Comparison of ENCODE assay signal across 16 cellular contexts in genomic region chr14:82725188-82725587, GRCh38.
DNase-seq lines count a peak whose midpoint lies in the region; ATAC-seq and TF ChIP-seq lines count a peak whose summit lies in the region.
"Had no signal": no experiment of that assay in that cellular context is flagged by ENCODE, and none has a peak within 500 bp of the region (broad histone marks: within the 10 kb centered on the region; RNA-seq: fewer than 3 reads in every experiment).

No MANE protein-coding gene starts in this region.

- H3K27ac ChIP-seq in RWPE2 (ENCODE audit: poor library complexity, severe bottlenecking): no peak overlapping the region
- H3K27ac ChIP-seq in rectal smooth muscle tissue (ENCODE audit: low read depth, low read length): peak overlapping the region; percentile 32
- no peak overlapping the region for H3K27ac ChIP-seq in coronary artery
- H3K27ac ChIP-seq: A549 had no signal

- H3K9me3 ChIP-seq in RWPE2 (ENCODE audit: severe bottlenecking): peaks cover 3% of the 10 kb centered on the region
- H3K9me3 ChIP-seq: A549 had no signal

- no peak overlapping the region for H3K4me3 ChIP-seq in RWPE2 (ENCODE audit: severe bottlenecking)
- H3K4me3 ChIP-seq in fibroblast of mammary gland (ENCODE audit: control insufficient read depth, low read depth, low read length): no peak overlapping the region
- H3K4me3 ChIP-seq in rectal smooth muscle tissue (ENCODE audit: low read length): no peak overlapping the region
- H3K4me3 ChIP-seq in coronary artery: no peak overlapping the region
- H3K4me3 ChIP-seq: A549 had no signal

- H3K9ac ChIP-seq in rectal smooth muscle tissue (ENCODE audit: low read length): no peak overlapping the region

- TF ChIP-seq CTCF in RWPE2 (IDR thresholded peaks at IDR 0.05; ENCODE audit: poor library complexity, severe bottlenecking) (no peak), fibroblast of mammary gland (conservative IDR thresholded peaks at IDR 0.05; ENCODE audit: control insufficient read depth, insufficient read depth, low read depth, low read length) (no peak), coronary artery (IDR thresholded peaks at IDR 0.05) (no peak)

- H3K36me3 ChIP-seq in RWPE2 (ENCODE audit: low read depth): no peaks in the 10 kb centered on the region
- no peaks in the 10 kb centered on the region for H3K36me3 ChIP-seq in rectal smooth muscle tissue (ENCODE audit: control insufficient read depth, insufficient read depth, low read length)

- DNase-seq in AG08395 (ENCODE audit: low spot score) (peak; percentile 3), RWPE2 (ENCODE audit: low spot score) (no peak), fibroblast of mammary gland (ENCODE audit: low read depth) (peak; percentile 70), coronary artery (ENCODE audit: low spot score) (no peak), RKO (ENCODE audit: low spot score) (no peak), HUDEP-2 (lab: John Stamatoyannopoulos, UW; ENCODE audit: unreplicated experiment in 76 of 76) (no peak)
- DNase-seq: CD4-positive, CD25-positive, alpha-beta regulatory T cell; DMS79 treated with DMSO at 0.1 percent for 48 hours; KG1; NCI-H1092; NCI-H1694 treated with DMSO at 0.1 percent for 48 hours; NCI-H69; PC-3 had no signal

- peak; percentile 59; the same call in 1 of the 3 replicates for ATAC-seq in RWPE2 (ENCODE audit: low read depth)
- ATAC-seq in SK-N-SH treated with all-trans-retinoic acid at 6 μM for 48 hours: no peak
- ATAC-seq: A549, PC-3 had no signal

- H3K4me1 ChIP-seq in RWPE2 (ENCODE audit: insufficient read depth, poor library complexity, severe bottlenecking): peaks cover 2% of the 10 kb centered on the region
- peaks cover 4% of the 10 kb centered on the region for H3K4me1 ChIP-seq in rectal smooth muscle tissue (ENCODE audit: control insufficient read depth, insufficient read depth, low read length)
- H3K4me1 ChIP-seq: A549 had no signal

- H3K27me3 ChIP-seq in RWPE2 (ENCODE audit: insufficient read depth, poor library complexity, severe bottlenecking) (no peaks in the 10 kb centered on the region), rectal smooth muscle tissue (ENCODE audit: control insufficient read depth, insufficient read depth, low read length) (no peaks in the 10 kb centered on the region)

TF ChIP-seq in SK-N-SH treated with all-trans-retinoic acid at 6 μM for 48 hours, 23 proteins besides CTCF, POLR2A, EP300 and RAD21:
- no peak for TF ChIP-seq CSRNP3 (CRISPR knock-in tag; IDR thresholded peaks at IDR 0.05)
- no peak for TF ChIP-seq ZNF8 (CRISPR knock-in tag; IDR thresholded peaks at IDR 0.05)
- no peak for TF ChIP-seq ZC3H10 (CRISPR knock-in tag; IDR thresholded peaks at IDR 0.05)
- no peak for TF ChIP-seq POU6F1 (CRISPR knock-in tag; IDR thresholded peaks at IDR 0.05; ENCODE audit: borderline replicate concordance, low read depth)
- no peak for TF ChIP-seq ARNTL (CRISPR knock-in tag; IDR thresholded peaks at IDR 0.05; ENCODE audit: borderline replicate concordance, low read depth)
- no peak for TF ChIP-seq GLIS3 (CRISPR knock-in tag; IDR thresholded peaks at IDR 0.05)
- TF ChIP-seq ZFP30 (CRISPR knock-in tag; IDR thresholded peaks at IDR 0.05): no peak
- no peak for TF ChIP-seq TCF4 (CRISPR knock-in tag; IDR thresholded peaks at IDR 0.05; ENCODE audit: borderline replicate concordance)
- no peak for TF ChIP-seq CSDC2 (CRISPR knock-in tag; IDR thresholded peaks at IDR 0.05)
- TF ChIP-seq ESRRG (CRISPR knock-in tag; IDR thresholded peaks at IDR 0.05): no peak
- TF ChIP-seq TOX (CRISPR knock-in tag; IDR thresholded peaks at IDR 0.05; ENCODE audit: borderline replicate concordance): no peak
- no peak for TF ChIP-seq RARB (CRISPR knock-in tag; IDR thresholded peaks at IDR 0.05)
- TF ChIP-seq ISL1 (CRISPR knock-in tag; IDR thresholded peaks at IDR 0.05): no peak
- TF ChIP-seq, protein P1, sequence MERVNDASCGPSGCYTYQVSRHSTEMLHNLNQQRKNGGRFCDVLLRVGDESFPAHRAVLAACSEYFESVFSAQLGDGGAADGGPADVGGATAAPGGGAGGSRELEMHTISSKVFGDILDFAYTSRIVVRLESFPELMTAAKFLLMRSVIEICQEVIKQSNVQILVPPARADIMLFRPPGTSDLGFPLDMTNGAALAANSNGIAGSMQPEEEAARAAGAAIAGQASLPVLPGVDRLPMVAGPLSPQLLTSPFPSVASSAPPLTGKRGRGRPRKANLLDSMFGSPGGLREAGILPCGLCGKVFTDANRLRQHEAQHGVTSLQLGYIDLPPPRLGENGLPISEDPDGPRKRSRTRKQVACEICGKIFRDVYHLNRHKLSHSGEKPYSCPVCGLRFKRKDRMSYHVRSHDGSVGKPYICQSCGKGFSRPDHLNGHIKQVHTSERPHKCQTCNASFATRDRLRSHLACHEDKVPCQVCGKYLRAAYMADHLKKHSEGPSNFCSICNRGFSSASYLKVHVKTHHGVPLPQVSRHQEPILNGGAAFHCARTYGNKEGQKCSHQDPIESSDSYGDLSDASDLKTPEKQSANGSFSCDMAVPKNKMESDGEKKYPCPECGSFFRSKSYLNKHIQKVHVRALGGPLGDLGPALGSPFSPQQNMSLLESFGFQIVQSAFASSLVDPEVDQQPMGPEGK (CRISPR knock-in tag; IDR thresholded peaks at IDR 0.05; ENCODE audit: borderline replicate concordance): no peak
- no peak for TF ChIP-seq ZNF565 (CRISPR knock-in tag; conservative IDR thresholded peaks at IDR 0.05; ENCODE audit: low read depth)

Comparison
In these comparisons a context has a peak if more than half of its experiments do, and no peak if none do; other contexts are left out.
1. DNase-seq: peak in AG08395 (single experiment) and fibroblast of mammary gland (single experiment); none in RWPE2 (single experiment), coronary artery (single experiment), RKO (single experiment) and HUDEP-2 (0 of 76).